32 cellular contexts compared by ENCODE assay signal in genomic region chr7:118219157-118219512, GRCh38. TPM values are rescaled to one million over a fixed set of nuclear protein-coding genes. Genes with fewer than 3 reads are reported as not detected.
"Had no signal": no experiment of that assay in that cellular context is flagged by ENCODE, and none has a peak within 500 bp of the region (broad histone marks: within the 10 kb centered on the region; RNA-seq: fewer than 3 reads in every experiment).

No MANE protein-coding gene starts in this region.

- FAIRE-seq: small intestine, urothelium cell line had no signal

- H3K4me3 ChIP-seq: neural progenitor cell, ovary, psoas muscle, right lobe of liver, sigmoid colon, suprapubic skin, thoracic aorta, thyroid gland, tibial nerve, upper lobe of left lung, vagina had no signal

- H3K27ac Mint-ChIP-seq: natural killer cell; nephron; neural progenitor cell; progenitor cell of endocrine pancreas; stimulated activated effector memory CD8-positive, alpha-beta T cell treated with anti-CD3 and anti-CD28 coated beads, Interleukin-12 subunit alpha, Interleukin-12 subunit beta, amount 100 ng/mL, for 72 hours; stimulated activated naive B cell treated with anti-CD40 and anti-IgM and Interleukin-4, amounts not matched to agents 10 μg/mL and 1 μg/mL and 100 μg/mL, for 72 hours; stimulated activated naive CD8-positive, alpha-beta T cell treated with anti-CD3 and anti-CD28 coated beads, Interleukin-15, Interleukin-2, amounts not matched to agents 100 ng/mL and 50 ng/mL, for 24 hours had no signal

- H3K9me3 ChIP-seq: ovary, psoas muscle, right lobe of liver, sigmoid colon, suprapubic skin, thoracic aorta, thyroid gland, tibial nerve, upper lobe of left lung, vagina had no signal

- H3K36me3 ChIP-seq: neural progenitor cell, ovary, right lobe of liver, sigmoid colon, suprapubic skin, thoracic aorta, thyroid gland, tibial nerve, upper lobe of left lung, vagina had no signal

- H3K4me2 ChIP-seq: neural progenitor cell had no signal

- H3K9ac ChIP-seq: neural progenitor cell, parathyroid adenoma had no signal

- DNase-seq: natural killer cell; occipital lobe; ovary; posterior cingulate gyrus; psoas muscle; right cardiac atrium; right lobe of liver; sigmoid colon; small intestine; stimulated activated CD4-positive, alpha-beta T cell treated with anti-CD3 and anti-CD28 coated beads, Interleukin-15, amount 100 ng/mL, for 24 hours; stimulated activated CD4-positive, alpha-beta T cell treated with anti-CD3 and anti-CD28 coated beads, Interleukin-2, amount 100 ng/mL, for 24 hours; stimulated activated CD4-positive, alpha-beta T cell treated with anti-CD3 and anti-CD28 coated beads, Interleukin-2, amount 100 ng/mL, for 48 hours; stimulated activated CD4-positive, alpha-beta T cell treated with anti-CD3 and anti-CD28 coated beads, Interleukin-4, amount 100 ng/mL, for 24 hours; stimulated activated naive B cell treated with anti-CD40 and anti-IgM and Interleukin-4, amounts not matched to agents 10 μg/mL and 1 μg/mL and 100 μg/mL, for 72 hours; stimulated activated naive CD4-positive, alpha-beta T cell treated with Interleukin-2 at 50 U/mL for 16 hours; substantia nigra; thyroid gland; trophoblast cell; upper lobe of left lung had no signal

- H3K27me3 ChIP-seq: neural progenitor cell, ovary, right lobe of liver, sigmoid colon, suprapubic skin, thyroid gland, tibial nerve, upper lobe of left lung, vagina had no signal

- H3K4me3 Mint-ChIP-seq: natural killer cell; nephron; neural progenitor cell; stimulated activated effector memory CD8-positive, alpha-beta T cell treated with anti-CD3 and anti-CD28 coated beads, Interleukin-12 subunit alpha, Interleukin-12 subunit beta, amount 100 ng/mL, for 72 hours; stimulated activated naive B cell treated with anti-CD40 and anti-IgM and Interleukin-4, amounts not matched to agents 10 μg/mL and 1 μg/mL and 100 μg/mL, for 72 hours; stimulated activated naive CD8-positive, alpha-beta T cell treated with anti-CD3 and anti-CD28 coated beads, Interleukin-15, Interleukin-2, amounts not matched to agents 100 ng/mL and 50 ng/mL, for 24 hours had no signal

- H3K4me1 ChIP-seq: neural progenitor cell, parathyroid adenoma, psoas muscle, thyroid gland had no signal

- H2AFZ ChIP-seq: neural progenitor cell, parathyroid adenoma had no signal

- H3K36me3 Mint-ChIP-seq: natural killer cell, neural progenitor cell had no signal

- ATAC-seq: natural killer cell; psoas muscle; right cardiac atrium; right lobe of liver; stimulated activated effector memory CD8-positive, alpha-beta T cell treated with anti-CD3 and anti-CD28 coated beads, Interleukin-12 subunit alpha, Interleukin-12 subunit beta, amount 100 ng/mL, for 72 hours; stimulated activated naive B cell treated with anti-CD40 and anti-IgM and Interleukin-4, amounts not matched to agents 10 μg/mL and 1 μg/mL and 100 μg/mL, for 72 hours had no signal

- H3K27me3 Mint-ChIP-seq: progenitor cell of endocrine pancreas had no signal

- H3K79me2 ChIP-seq: parathyroid adenoma had no signal

- H3K4me1 Mint-ChIP-seq: nephron, neural progenitor cell had no signal

- H3K9me3 Mint-ChIP-seq: natural killer cell; nephron; stimulated activated effector memory CD8-positive, alpha-beta T cell treated with anti-CD3 and anti-CD28 coated beads, Interleukin-12 subunit alpha, Interleukin-12 subunit beta, amount 100 ng/mL, for 72 hours; stimulated activated naive CD8-positive, alpha-beta T cell treated with anti-CD3 and anti-CD28 coated beads, Interleukin-15, Interleukin-2, amounts not matched to agents 100 ng/mL and 50 ng/mL, for 24 hours had no signal

- H3K27ac ChIP-seq: neural progenitor cell, ovary, parathyroid adenoma, psoas muscle, right lobe of liver, sigmoid colon, suprapubic skin, thoracic aorta, thyroid gland, tibial nerve, upper lobe of left lung, vagina had no signal

RNA-seq across cellular contexts. Expression of gene ANKRD7, which starts 5.4 kb away (rescaled TPM):
- total RNA-seq: natural killer cell, progenitor cell of endocrine pancreas, right lobe of liver, suprapubic skin, upper lobe of left lung, ureter had no signal
- polyA plus RNA-seq: neural cell, sigmoid colon had no signal
